In genomic region chr5:6632931-6633468, GRCh38 we compare ENCODE assay signal across 8 cellular contexts. TPM values are rescaled to one million over a fixed set of nuclear protein-coding genes. Genes with fewer than 3 reads are reported as not detected.
DNase-seq lines count a peak whose midpoint lies in the region; ATAC-seq and TF ChIP-seq lines count a peak whose summit lies in the region.

Gene NSUN2 (minus strand): TSS chr5:6633044. CDS start chr5:6632979, 65 bp downstream.
Gene SRD5A1 (plus strand): TSS chr5:6633440. CDS start chr5:6633577, 137 bp downstream.

- peaks cover 32% of the 10 kb centered on the region for H3K36me3 ChIP-seq in left ventricle myocardium inferior
- no peaks in the 10 kb centered on the region for H3K36me3 ChIP-seq in prostate gland
- H3K36me3 ChIP-seq in urinary bladder (ENCODE audit: insufficient read depth): no peaks in the 10 kb centered on the region

- H3K27me3 Mint-ChIP-seq in T-helper 1 cell treated with Interleukin-12 subunit alpha and Interleukin-12 subunit beta and Interleukin-4 antibody, amounts not matched to agents 30 μg/mL and 1 μg/mL, for 36 hours (ENCODE audit: low read depth): no peaks in the 10 kb centered on the region

- H3K9me3 Mint-ChIP-seq in T-helper 1 cell treated with Interleukin-12 subunit alpha and Interleukin-12 subunit beta and Interleukin-4 antibody, amounts not matched to agents 30 μg/mL and 1 μg/mL, for 36 hours: no peaks in the 10 kb centered on the region

- H3K4me3 Mint-ChIP-seq in T-helper 1 cell treated with Interleukin-12 subunit alpha and Interleukin-12 subunit beta and Interleukin-4 antibody, amounts not matched to agents 30 μg/mL and 1 μg/mL, for 36 hours: peak within 1 kb of the TSS; percentile 94

- WGBS in prostate gland: under 1% methylated on average over 47 of the region's 59 CpGs
- whole genome bisulfite sequencing in urinary bladder: under 1% methylated on average over 59 of the region's 59 CpGs

- H3K9me3 ChIP-seq in left ventricle myocardium inferior (replicated peaks) (no peaks in the 10 kb centered on the region), prostate gland (no peaks in the 10 kb centered on the region)

- TF ChIP-seq POLR2A in prostate gland (IDR thresholded peaks at IDR 0.05): no peak

- peaks cover 30% of the 10 kb centered on the region for H3K4me1 Mint-ChIP-seq in T-helper 1 cell treated with Interleukin-12 subunit alpha and Interleukin-12 subunit beta and Interleukin-4 antibody, amounts not matched to agents 30 μg/mL and 1 μg/mL, for 36 hours (ENCODE audit: low read depth)

- peaks cover 54% of the 10 kb centered on the region for H3K4me1 ChIP-seq in left ventricle myocardium inferior
- H3K4me1 ChIP-seq in prostate gland (replicated peaks): peaks cover 7% of the 10 kb centered on the region
- H3K4me1 ChIP-seq in urinary bladder (ENCODE audit: insufficient read depth): peaks cover 5% of the 10 kb centered on the region

- TF ChIP-seq CTCF in left ventricle myocardium inferior (IDR thresholded peaks at IDR 0.05; ENCODE audit: borderline replicate concordance) (no peak), prostate gland (IDR thresholded peaks at IDR 0.05) (no peak)

- H3K27me3 ChIP-seq in left ventricle myocardium inferior (ENCODE audit: low read depth) (no peaks in the 10 kb centered on the region), prostate gland (replicated peaks; ENCODE audit: insufficient read depth) (no peaks in the 10 kb centered on the region)

- H3K27ac Mint-ChIP-seq in T-helper 1 cell treated with Interleukin-12 subunit alpha and Interleukin-12 subunit beta and Interleukin-4 antibody, amounts not matched to agents 30 μg/mL and 1 μg/mL, for 36 hours: peak within 1 kb of the TSS; percentile 99

- intact Hi-C loops in left ventricle myocardium inferior (cut with micrococcal nuclease) (no loop called here), prostate gland (cut with DNase I) (loop anchor here (1.0 to 5.0 kb wide), 4 partner anchors 80 to 1211 kb away; partner anchors contain the start of genes ICE1 and TENT4A)

- DNase-seq in NCI-H1694 treated with DMSO at 0.1 percent for 48 hours (lab: John Stamatoyannopoulos, UW) (peak; percentile 93), amniotic stem cell (lab: John Stamatoyannopoulos, UW) (peak; percentile 78), left ventricle myocardium inferior (peak; percentile 90), prostate gland (ENCODE audit: low spot score) (peak; percentile 89)

- H3K27ac ChIP-seq in left ventricle myocardium inferior (replicated peaks): peak within 1 kb of the TSS; percentile 99
- peak within 1 kb of the TSS; percentile 88 to 93 for H3K27ac ChIP-seq in prostate gland
- peak within 1 kb of the TSS; percentile 90 for H3K27ac ChIP-seq in urinary bladder (ENCODE audit: low read depth)

- peak within 1 kb of the TSS; percentile 89 for H3K4me3 ChIP-seq in left ventricle myocardium inferior
- peak within 1 kb of the TSS; percentile 68 to 84 for H3K4me3 ChIP-seq in prostate gland
- H3K4me3 ChIP-seq in urinary bladder (ENCODE audit: low read depth, low read length): peak within 1 kb of the TSS; percentile 95

- peak; percentile 72 for ATAC-seq in GM18499 (IDR thresholded peaks at IDR 0.05; ENCODE audit: insufficient read depth, unreplicated experiment)
- ATAC-seq in HG02938 (IDR thresholded peaks at IDR 0.05; ENCODE audit: unreplicated experiment): peak; percentile 84

- peaks cover 29% of the 10 kb centered on the region for H3K36me3 Mint-ChIP-seq in T-helper 1 cell treated with Interleukin-12 subunit alpha and Interleukin-12 subunit beta and Interleukin-4 antibody, amounts not matched to agents 30 μg/mL and 1 μg/mL, for 36 hours (ENCODE audit: low read depth)

RNA-seq across cellular contexts. Expression of gene NSUN2, which starts in this region (rescaled TPM):
- 34.4 TPM for total RNA-seq in left ventricle myocardium inferior
- total RNA-seq in prostate gland: 10 to 100 TPM; 40.8 to 54.5 TPM
- total RNA-seq in urinary bladder: 42.8 TPM
- polyA plus RNA-seq in urinary bladder: 36.6 TPM

RNA-seq across cellular contexts. Expression of gene SRD5A1, which starts in this region (rescaled TPM):
- 2.5 TPM for total RNA-seq in left ventricle myocardium inferior
- total RNA-seq in prostate gland: 10 to 100 TPM in 1 of 2 donors, 1 to 10 TPM in 1; 9.4 to 29.3 TPM
- total RNA-seq in urinary bladder: 6.6 TPM
- 6.5 TPM for polyA plus RNA-seq in urinary bladder

Comparison
In these comparisons a context has a peak if more than half of its experiments do, and no peak if none do; other contexts are left out.
1. Peak in every context shown above with its lines: DNase-seq, ATAC-seq, H3K4me3 ChIP-seq and H3K27ac ChIP-seq.